In genomic region chr15:43511012-43511885, GRCh38 we compare ENCODE assay signal across 8 cellular contexts. TPM values are rescaled to one million over a fixed set of nuclear protein-coding genes. Genes with fewer than 3 reads are reported as not detected.
DNase-seq lines count a peak whose midpoint lies in the region; ATAC-seq, FAIRE-seq and TF ChIP-seq lines count a peak whose summit lies in the region.

No MANE protein-coding gene starts in this region.

- ATAC-seq in IMR-90 (ENCODE audit: low read depth) = no peak; the same call in none of the 2 replicates
- ATAC-seq in T-helper 17 cell = no peak

- H3K79me1 ChIP-seq in IMR-90 (ENCODE audit: low read depth in 1 of 2, low read length in 2 of 2) = peaks cover 0 to 23% of the 10 kb centered on the region in 2 experiments; a peak in 3 of 4 replicates

- no peaks in the 10 kb centered on the region for H3K9me3 ChIP-seq in IMR-90 (ENCODE audit: control insufficient read depth, insufficient read depth, low read length)
- no peaks in the 10 kb centered on the region for H3K9me3 ChIP-seq in T-helper 17 cell (ENCODE audit: control insufficient read depth, low read length, poor library complexity, severe bottlenecking)
- H3K9me3 ChIP-seq in endothelial cell of umbilical vein (replicated peaks; ENCODE audit: control insufficient read depth, insufficient read depth, low read length) = no peaks in the 10 kb centered on the region
- H3K9me3 ChIP-seq in neuron (ENCODE audit: low read length) = no peaks in the 10 kb centered on the region

- H3K27ac ChIP-seq in IMR-90 (ENCODE audit: insufficient read depth, low read length) (no peak overlapping the region), endothelial cell of umbilical vein (ENCODE audit: insufficient read depth, low read depth, low read length) (no peak overlapping the region)

- no peak overlapping the region for H2BK20ac ChIP-seq in IMR-90 (ENCODE audit: low read depth, low read length)

- TF ChIP-seq POLR2A in IMR-90 (IDR thresholded peaks at IDR 0.05; ENCODE audit: low read depth, low read length) (no peak), endothelial cell of umbilical vein (IDR thresholded peaks at IDR 0.05; ENCODE audit: low read depth, low read length) (no peak)

- intact Hi-C loops in IMR-90 (cut with micrococcal nuclease) = loop anchor here (2.0 to 10.0 kb wide), 2 partner anchors 70 to 264 kb away; partner anchors contain the start of gene ELL3
- intact Hi-C loops in endothelial cell of umbilical vein (cut with micrococcal nuclease) = loop anchor here (2.0 to 10.0 kb wide), 2 partner anchors 28 to 234 kb away; partner anchors contain the start of gene PDIA3

- H3K4me3 ChIP-seq in IMR-90 (ENCODE audit: insufficient read depth, low read depth, low read length) (peak overlapping the region; percentile 49), endothelial cell of umbilical vein (replicated peaks in 1 of 3; ENCODE audit: insufficient read depth in 1 of 3, low read depth in 1 of 3, low read length in 3 of 3) (peak overlapping the region; percentile 9 to 64 (median 37)), neuron (ENCODE audit: low read length) (peak overlapping the region; percentile 53)

- peak overlapping the region; percentile 86 for H3K4me2 ChIP-seq in IMR-90 (ENCODE audit: low read depth, low read length)
- peak overlapping the region; percentile 77 for H3K4me2 ChIP-seq in endothelial cell of umbilical vein (ENCODE audit: insufficient read depth, low read length)

- peak overlapping the region; percentile 2; the same call in 1 of the 2 replicates for H3K14ac ChIP-seq in IMR-90 (replicated peaks; ENCODE audit: low read depth, low read length)

- POLR2A ChIA-PET in IMR-90 (lab: Charles Lee; ENCODE audit: unreplicated experiment) = interaction anchor here (0.9 kb wide), 1 partner anchor 10 kb away, joined by 3 read pairs; no protein-coding TSS in a partner anchor
- POLR2A ChIA-PET in endothelial cell of umbilical vein (lab: Charles Lee) = interaction anchor here (0.6 to 1.7 kb wide), 3 partner anchors 12 to 633 kb away, joined by 3 to 6 read pairs (median 3); partner anchors contain the start of gene TP53BP1

- no peaks in the 10 kb centered on the region for H3K36me3 ChIP-seq in IMR-90 (ENCODE audit: control insufficient read depth, insufficient read depth, low read length)
- H3K36me3 ChIP-seq in endothelial cell of umbilical vein (ENCODE audit: control insufficient read depth in 2 of 2, extremely low read depth in 1 of 2, insufficient read depth in 2 of 2, low read length in 2 of 2) = no peaks in the 10 kb centered on the region
- H3K36me3 ChIP-seq in neuron (ENCODE audit: insufficient read depth, low read length) = no peaks in the 10 kb centered on the region

- peak overlapping the region; percentile 30 for H2AK9ac ChIP-seq in IMR-90 (replicated peaks; ENCODE audit: low read depth, low read length, poor library complexity)

- 0 out of 3 replicates have a peak overlapping the region, but pooled peaks have one; percentile 19 for H2BK15ac ChIP-seq in IMR-90 (ENCODE audit: low read depth, low read length)

- CTCF ChIA-PET in IMR-90 (lab: Yijun Ruan, JAX) (interaction anchor here (1.5 to 1.9 kb wide), 3 partner anchors 12 to 139 kb away, joined by 3 to 4 read pairs (median 3); no protein-coding TSS in a partner anchor), endothelial cell of umbilical vein (lab: Charles Lee) (interaction anchor here (0.9 to 6.6 kb wide), 12 partner anchors 10 to 307 kb away, joined by 3 to 101 read pairs (median 6); partner anchors contain the start of genes ELL3 and TP53BP1)

- DNase-seq in NCI-H2107 treated with DMSO at 0.1 percent for 48 hours (lab: John Stamatoyannopoulos, UW; ENCODE audit: unreplicated experiment) (peak; percentile 58), NCI-H2107 (lab: John Stamatoyannopoulos, UW) (no peak), IMR-90 (no peak), T-helper 17 cell (no peak), endothelial cell of umbilical vein (ENCODE audit: low read depth, low spot score) (no peak), middle frontal gyrus (ENCODE audit: extremely low spot score, low spot score) (no peak), D341Med (ENCODE audit: low spot score) (no peak)

- H3K56ac ChIP-seq in IMR-90 (ENCODE audit: extremely low read depth, insufficient read depth, low read length) = no peak overlapping the region

- WGBS in IMR-90 (ENCODE audit: extremely low coverage in 2 of 2, insufficient read length in 1 of 2), 2 experiments = 4% methylated on average over 28 of the region's 39 CpGs; no CpG with 5 or more reads in 1 of the 2 experiments

- H4K5ac ChIP-seq in IMR-90 (ENCODE audit: low read depth, low read length) = no peak overlapping the region

- peaks cover 2% of the 10 kb centered on the region for H3K36me3 Mint-ChIP-seq in T-helper 17 cell (ENCODE audit: low read depth)

- H2BK5ac ChIP-seq in IMR-90 (ENCODE audit: low read depth, low read length, poor library complexity, severe bottlenecking) = no peak overlapping the region

- no peak overlapping the region for H4K8ac ChIP-seq in IMR-90 (ENCODE audit: low read depth in 2 of 2, low read length in 2 of 2)

- H3K9ac ChIP-seq in IMR-90 (ENCODE audit: low read depth, low read length) (no peak overlapping the region), endothelial cell of umbilical vein (replicated peaks; ENCODE audit: extremely low read depth, insufficient read depth, low read length) (no peak overlapping the region)

- in situ Hi-C loops in IMR-90 (cut with MboI; ENCODE audit: low sequenced_read_pairs) = no loop called here

- dilution Hi-C loops in IMR-90 (cut with HindIII; ENCODE audit: low sequenced_read_pairs, unreplicated experiment) = no loop called here
- dilution Hi-C loops in endothelial cell of umbilical vein (cut with MboI; ENCODE audit: extremely low pct_ligation_motif_present, low sequenced_read_pairs) = no loop called here

- peak overlapping the region; percentile 18; the same call in 1 of the 2 replicates for H3K4ac ChIP-seq in IMR-90 (ENCODE audit: low read depth, low read length)

- FAIRE-seq in endothelial cell of umbilical vein (lab: Jason Lieb, UNC) = no peak

- H3K4me1 Mint-ChIP-seq in T-helper 17 cell = peaks cover 44% of the 10 kb centered on the region

- peak; percentile 32 for TF ChIP-seq RAD21 in IMR-90 (IDR thresholded peaks at IDR 0.05; ENCODE audit: low read length)

- BruUV-seq in IMR-90 (replicated peaks; lab: Mats Ljungman, UMichigan) (no TSS peak), endothelial cell of umbilical vein (replicated peaks; lab: Mats Ljungman, UMichigan) (no TSS peak)

- H2BK120ac ChIP-seq in IMR-90 (ENCODE audit: low read depth, low read length) = no peak overlapping the region

- TF ChIP-seq CTCF in IMR-90 (conservative IDR thresholded peaks at IDR 0.05; ENCODE audit: low read depth, low read length) (peak; percentile 30; the same call in 1 of the 2 replicates), endothelial cell of umbilical vein (IDR thresholded peaks at IDR 0.05; ENCODE audit: extremely low read depth in 1 of 2, insufficient read depth in 1 of 2, low read depth in 1 of 2, low read length in 2 of 2) (no peak)

- no peak overlapping the region for H3K18ac ChIP-seq in IMR-90 (ENCODE audit: low read depth, low read length)

- no peaks in the 10 kb centered on the region for H3K79me2 ChIP-seq in endothelial cell of umbilical vein (ENCODE audit: control insufficient read depth, insufficient read depth, low read length)

- no peaks in the 10 kb centered on the region for H3K27me3 Mint-ChIP-seq in T-helper 17 cell

- peak overlapping the region; percentile 83 for H2AFZ ChIP-seq in IMR-90 (replicated peaks; ENCODE audit: low read length, poor library complexity)
- peak overlapping the region; percentile 93 for H2AFZ ChIP-seq in endothelial cell of umbilical vein (ENCODE audit: low read depth, low read length)
- H2AFZ ChIP-seq in neuron (ENCODE audit: low read depth, low read length) = peak overlapping the region; percentile 0

- peak overlapping the region; percentile 47 for H2AK5ac ChIP-seq in IMR-90 (ENCODE audit: low read depth, low read length)

- H3K9me1 ChIP-seq in IMR-90 (ENCODE audit: insufficient read depth, low read length) (peaks cover 24% of the 10 kb centered on the region), endothelial cell of umbilical vein (replicated peaks; ENCODE audit: control insufficient read depth, extremely low read depth, insufficient read depth, low read length) (no peaks in the 10 kb centered on the region)

- no peaks in the 10 kb centered on the region for H4K20me1 ChIP-seq in IMR-90 (ENCODE audit: insufficient read depth, low read length)
- H4K20me1 ChIP-seq in endothelial cell of umbilical vein (replicated peaks; ENCODE audit: control insufficient read depth, extremely low read depth, insufficient read depth, low read length) = no peaks in the 10 kb centered on the region

- peak overlapping the region; percentile 96 for H3K27ac Mint-ChIP-seq in T-helper 17 cell

- H3K4me1 ChIP-seq in IMR-90 (ENCODE audit: control insufficient read depth, insufficient read depth, low read length) = peaks cover 22% of the 10 kb centered on the region
- peaks cover 27% of the 10 kb centered on the region for H3K4me1 ChIP-seq in endothelial cell of umbilical vein (ENCODE audit: control insufficient read depth, extremely low read depth, insufficient read depth, low read length)
- H3K4me1 ChIP-seq in neuron (ENCODE audit: insufficient read depth, low read length) = peaks cover 53% of the 10 kb centered on the region

- H4K91ac ChIP-seq in IMR-90 (ENCODE audit: insufficient read depth, low read depth, low read length) = no peak overlapping the region

- H3K4me3 Mint-ChIP-seq in T-helper 17 cell = peak overlapping the region; percentile 95

- H3K27me3 ChIP-seq in IMR-90 (ENCODE audit: control insufficient read depth, insufficient read depth, low read length) (no peaks in the 10 kb centered on the region), endothelial cell of umbilical vein (ENCODE audit: control insufficient read depth in 2 of 2, insufficient read depth in 2 of 2, low read length in 2 of 2) (no peaks in the 10 kb centered on the region), neuron (ENCODE audit: insufficient read depth, low read length) (no peaks in the 10 kb centered on the region)

- H3K23ac ChIP-seq in IMR-90 (ENCODE audit: low read depth, low read length) = peak overlapping the region; percentile 66

RNA-seq across cellular contexts. Expression of gene MAP1A, which starts 6.2 kb away (rescaled TPM):
- 47.2 and 48.2 TPM in 2 replicates for total RNA-seq in IMR-90 (2012; rRNA removed)
- polyA plus RNA-seq in IMR-90 (2012; rRNA removed) = 28.7 and 31.3 TPM in 2 replicates
- polyA plus RNA-seq in IMR-90 (2012; cell fraction: cytosol; rRNA removed) = 15.3 and 17.4 TPM in 2 replicates
- polyA plus RNA-seq in IMR-90 (2012; cell fraction: nucleus; rRNA removed; ENCODE audit: low replicate concordance) = 12.7 and 15.8 TPM in 2 replicates
- total RNA-seq in T-helper 17 cell = 10 to 100 TPM in 1 of 2 donors, 1 to 10 TPM in 1; 5.3 to 16.0 TPM
- total RNA-seq in endothelial cell of umbilical vein = 2.1 and 4.8 TPM in 2 replicates
- 0.68 and 0.78 TPM in 2 replicates for polyA plus RNA-seq in endothelial cell of umbilical vein
- 0.87 TPM in 2 replicates for polyA plus RNA-seq in endothelial cell of umbilical vein (2011; cell fraction: cytosol; rRNA removed)
- 0.62 and 0.77 TPM in 2 replicates for polyA plus RNA-seq in endothelial cell of umbilical vein (2011; cell fraction: nucleus; rRNA removed)
- polyA plus RNA-seq in endothelial cell of umbilical vein (2012) = 1.6 and 4.4 TPM in 2 replicates
- 3.2 TPM in 2 replicates for polyA minus RNA-seq in endothelial cell of umbilical vein
- 1.8 TPM for polyA minus RNA-seq in endothelial cell of umbilical vein (2011; cell fraction: cytosol; rRNA and poly(A)+ RNA removed)
- polyA minus RNA-seq in endothelial cell of umbilical vein (2011; cell fraction: nucleus; rRNA and poly(A)+ RNA removed) = 0.72 and 1.3 TPM in 2 replicates

RNA-seq across cellular contexts. Expression of gene TP53BP1, which starts 18.3 kb away (rescaled TPM):
- 64.5 and 73.9 TPM in 2 replicates for total RNA-seq in IMR-90 (2012; rRNA removed)
- 33.9 and 36.3 TPM in 2 replicates for polyA plus RNA-seq in IMR-90 (2012; rRNA removed)
- polyA plus RNA-seq in IMR-90 (2012; cell fraction: cytosol; rRNA removed) = 15.6 and 19.1 TPM in 2 replicates
- polyA plus RNA-seq in IMR-90 (2012; cell fraction: nucleus; rRNA removed; ENCODE audit: low replicate concordance) = 46.0 and 100 TPM in 2 replicates
- 10 to 100 TPM; 48.0 to 51.6 TPM for total RNA-seq in T-helper 17 cell
- 59.5 and 60.2 TPM in 2 replicates for total RNA-seq in endothelial cell of umbilical vein
- 27.2 and 28.1 TPM in 2 replicates for polyA plus RNA-seq in endothelial cell of umbilical vein
- 32.1 and 40.3 TPM in 2 replicates for polyA plus RNA-seq in endothelial cell of umbilical vein (2011; cell fraction: cytosol; rRNA removed)
- 140 and 142 TPM in 2 replicates for polyA plus RNA-seq in endothelial cell of umbilical vein (2011; cell fraction: nucleus; rRNA removed)
- 27.9 and 32.6 TPM in 2 replicates for polyA plus RNA-seq in endothelial cell of umbilical vein (2012)
- polyA minus RNA-seq in endothelial cell of umbilical vein = 116 and 142 TPM in 2 replicates
- polyA minus RNA-seq in endothelial cell of umbilical vein (2011; cell fraction: cytosol; rRNA and poly(A)+ RNA removed) = 24.2 TPM
- polyA minus RNA-seq in endothelial cell of umbilical vein (2011; cell fraction: nucleus; rRNA and poly(A)+ RNA removed) = 79.5 and 111 TPM in 2 replicates

Comparison
In these comparisons a context has a peak if more than half of its experiments do, and no peak if none do; other contexts are left out.
1. H2AFZ ChIP-seq: peak in every context shown above with its lines; median percentile 93 in endothelial cell of umbilical vein; 83 in IMR-90; 0 in neuron.